18 cellular contexts compared by ENCODE assay signal in the genomic region with DNA sequence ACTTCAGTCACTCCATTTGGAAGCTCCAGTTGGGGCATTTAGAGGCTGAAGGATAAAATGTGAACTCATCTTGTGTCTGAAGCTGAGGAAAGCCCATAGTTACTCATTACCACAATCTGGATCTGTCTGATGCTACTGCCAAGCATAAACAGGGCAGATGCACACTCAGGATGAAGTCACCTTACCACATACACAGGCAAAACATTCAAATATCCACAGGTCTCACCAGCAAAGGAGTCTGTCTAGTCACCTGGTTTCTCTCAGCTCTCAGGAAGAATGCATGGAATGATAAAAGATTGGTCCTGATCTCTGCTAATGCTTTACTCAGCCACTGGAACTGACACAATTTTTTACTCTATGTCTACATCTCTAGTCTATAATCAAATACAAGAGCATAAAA. TPM values are rescaled to one million over a fixed set of nuclear protein-coding genes. Genes with fewer than 3 reads are reported as not detected.
DNase-seq lines count a peak whose midpoint lies in the region; ATAC-seq, FAIRE-seq and TF ChIP-seq lines count a peak whose summit lies in the region.
"Had no signal": no experiment of that assay in that cellular context is flagged by ENCODE, and none has a peak within 500 bp of the region (broad histone marks: within the 10 kb centered on the region; RNA-seq: fewer than 3 reads in every experiment).

No MANE protein-coding gene starts in this region.

- no peak for TF ChIP-seq EP300 in HepG2 (IDR thresholded peaks at IDR 0.05; ENCODE audit: low read depth in 2 of 2, low read length in 2 of 2)
- no peak for TF ChIP-seq EP300 in HepG2 (CRISPR knock-in tag; IDR thresholded peaks at IDR 0.05; ENCODE audit: borderline replicate concordance)

- DNase-seq in ELR (ENCODE audit: low read depth): peak; percentile 93
- DNase-seq in NCI-H226: peak; percentile 83
- peak; percentile 96 for DNase-seq in epithelial cell of prostate (ENCODE audit: low read depth, low spot score)
- peak; percentile 80 for DNase-seq in non-pigmented ciliary epithelial cell (ENCODE audit: low read depth)
- DNase-seq in Peyer's patch: no peak
- DNase-seq in HepG2 (ENCODE audit: low spot score): no peak
- DNase-seq in stimulated activated naive B cell treated with anti-CD40 and anti-IgM and Interleukin-4, amounts not matched to agents 10 μg/mL and 1 μg/mL and 100 μg/mL, for 72 hours: no peak
- DNase-seq: activated naive CD8-positive, alpha-beta T cell treated with anti-CD3 and anti-CD28 coated beads, Interleukin-2, amount 10 ng/mL, durations not matched to agents 7 days and 5 days; dermis blood vessel endothelial cell; head of caudate nucleus; lower lobe of right lung; NCI-H1105 treated with DMSO at 0.1 percent for 48 hours; NCI-H446 treated with DMSO at 0.1 percent for 48 hours; nucleus accumbens had no signal

- no peak overlapping the region for H3K9ac ChIP-seq in HepG2 (ENCODE audit: insufficient read depth, low read depth, low read length)

- intact Hi-C loops in HepG2 (cut with micrococcal nuclease; ENCODE audit: unreplicated experiment): no loop called here

- TF ChIP-seq CTCF in Peyer's patch (IDR thresholded peaks at IDR 0.05): no peak
- no peak for TF ChIP-seq CTCF in HepG2 (CRISPR knock-in tag; IDR thresholded peaks at IDR 0.05)

- H3K9me3 ChIP-seq in Peyer's patch (no peaks in the 10 kb centered on the region), HepG2 (ENCODE audit: low read length) (no peaks in the 10 kb centered on the region)
- H3K9me3 ChIP-seq: lower lobe of right lung, tibial nerve had no signal

- H3K36me3 ChIP-seq in Peyer's patch: peaks cover 0 to 6% (median 0%) of the 10 kb centered on the region in 3 donors
- peaks cover 1 to 6% of the 10 kb centered on the region in 2 experiments; a peak in 1 of 5 replicates for H3K36me3 ChIP-seq in HepG2 (replicated peaks in 1 of 2; ENCODE audit: control insufficient read depth in 1 of 2, insufficient read depth in 2 of 2, low read length in 2 of 2)

- no peaks in the 10 kb centered on the region for H3K4me1 Mint-ChIP-seq in stimulated activated naive B cell treated with anti-CD40 and anti-IgM and Interleukin-4, amounts not matched to agents 10 μg/mL and 1 μg/mL and 100 μg/mL, for 72 hours
- H3K4me1 Mint-ChIP-seq: activated naive CD8-positive, alpha-beta T cell treated with anti-CD3 and anti-CD28 coated beads, Interleukin-2, amount 10 ng/mL, durations not matched to agents 7 days and 5 days; GM23338 had no signal

- no TSS peak for BruUV-seq in HepG2 (replicated peaks; lab: Mats Ljungman, UMichigan)

- ATAC-seq in HG02678 (IDR thresholded peaks at IDR 0.05; ENCODE audit: unreplicated experiment) (no peak), HepG2 (no peak)
- ATAC-seq in stimulated activated naive B cell treated with anti-CD40 and anti-IgM and Interleukin-4, amounts not matched to agents 10 μg/mL and 1 μg/mL and 100 μg/mL, for 72 hours (replicated peaks): no peak
- ATAC-seq: GM23338, lower lobe of right lung had no signal

- no peaks in the 10 kb centered on the region for H4K20me1 ChIP-seq in HepG2 (ENCODE audit: insufficient read depth, low read length)

- H3K4me3 ChIP-seq in Peyer's patch: no peak overlapping the region
- H3K4me3 ChIP-seq in HepG2 (replicated peaks in 1 of 3; ENCODE audit: insufficient read depth in 1 of 3, low read depth in 2 of 3, low read length in 3 of 3): no peak overlapping the region
- H3K4me3 ChIP-seq: GM23338, lower lobe of right lung, tibial nerve had no signal

- TF ChIP-seq POLR2A in Peyer's patch (IDR thresholded peaks at IDR 0.05) (no peak), HepG2 (IDR thresholded peaks at IDR 0.05; ENCODE audit: insufficient read depth in 1 of 2, low read depth in 2 of 2, low read length in 2 of 2) (no peak)

- CTCF ChIA-PET in HepG2 (lab: Yijun Ruan, JAX; ENCODE audit: low intra/inter-chr PET ratio, low total read pairs): no interaction called here

- TF ChIP-seq RAD21 in HepG2 (CRISPR knock-in tag; IDR thresholded peaks at IDR 0.05): no peak

- no peaks in the 10 kb centered on the region for H3K79me2 ChIP-seq in HepG2 (ENCODE audit: insufficient read depth, low read length)

- H2AFZ ChIP-seq in HepG2 (ENCODE audit: low read length): no peak overlapping the region
- H2AFZ ChIP-seq: GM23338 had no signal

- H3K27me3 ChIP-seq in Peyer's patch: no peaks in the 10 kb centered on the region
- H3K27me3 ChIP-seq in HepG2 (ENCODE audit: control insufficient read depth in 1 of 2, insufficient read depth in 2 of 2, low read length in 2 of 2): no peaks in the 10 kb centered on the region
- H3K27me3 ChIP-seq: tibial nerve had no signal

- no peaks in the 10 kb centered on the region for H3K27me3 Mint-ChIP-seq in stimulated activated naive B cell treated with anti-CD40 and anti-IgM and Interleukin-4, amounts not matched to agents 10 μg/mL and 1 μg/mL and 100 μg/mL, for 72 hours
- H3K27me3 Mint-ChIP-seq: activated naive CD8-positive, alpha-beta T cell treated with anti-CD3 and anti-CD28 coated beads, Interleukin-2, amount 10 ng/mL, durations not matched to agents 7 days and 5 days had no signal

- POLR2A ChIA-PET in HepG2 (lab: Yijun Ruan, JAX): no interaction called here

- peaks cover 16 to 26% of the 10 kb centered on the region in 2 donors for H3K36me3 Mint-ChIP-seq in stimulated activated naive B cell treated with anti-CD40 and anti-IgM and Interleukin-4, amounts not matched to agents 10 μg/mL and 1 μg/mL and 100 μg/mL, for 72 hours
- H3K36me3 Mint-ChIP-seq: activated naive CD8-positive, alpha-beta T cell treated with anti-CD3 and anti-CD28 coated beads, Interleukin-2, amount 10 ng/mL, durations not matched to agents 7 days and 5 days had no signal

- no peak for FAIRE-seq in HepG2 (lab: Jason Lieb, UNC)
- FAIRE-seq: HTR-8/SVneo had no signal

- in situ Hi-C loops in HepG2 (cut with HindIII; ENCODE audit: extremely low pct_ligation_motif_present, low pct_unique_long_range_greater_than_20kb): no loop called here

- no peak overlapping the region for H3K4me2 ChIP-seq in HepG2 (ENCODE audit: low read depth, low read length)
- H3K4me2 ChIP-seq: GM23338 had no signal

- H3K4me1 ChIP-seq in Peyer's patch: no peaks in the 10 kb centered on the region
- H3K4me1 ChIP-seq in HepG2 (ENCODE audit: insufficient read depth, low read length): peaks cover 2% of the 10 kb centered on the region; the same call in 1 of the 2 replicates
- H3K4me1 ChIP-seq: lower lobe of right lung, tibial nerve had no signal

- H3K4me3 Mint-ChIP-seq in stimulated activated naive B cell treated with anti-CD40 and anti-IgM and Interleukin-4, amounts not matched to agents 10 μg/mL and 1 μg/mL and 100 μg/mL, for 72 hours: no peak overlapping the region
- H3K4me3 Mint-ChIP-seq: activated naive CD8-positive, alpha-beta T cell treated with anti-CD3 and anti-CD28 coated beads, Interleukin-2, amount 10 ng/mL, durations not matched to agents 7 days and 5 days; GM23338 had no signal

- H3K9me3 Mint-ChIP-seq in stimulated activated naive B cell treated with anti-CD40 and anti-IgM and Interleukin-4, amounts not matched to agents 10 μg/mL and 1 μg/mL and 100 μg/mL, for 72 hours: no peaks in the 10 kb centered on the region
- H3K9me3 Mint-ChIP-seq: activated naive CD8-positive, alpha-beta T cell treated with anti-CD3 and anti-CD28 coated beads, Interleukin-2, amount 10 ng/mL, durations not matched to agents 7 days and 5 days; GM23338 had no signal

- no peak overlapping the region for H3K27ac Mint-ChIP-seq in stimulated activated naive B cell treated with anti-CD40 and anti-IgM and Interleukin-4, amounts not matched to agents 10 μg/mL and 1 μg/mL and 100 μg/mL, for 72 hours
- H3K27ac Mint-ChIP-seq: activated naive CD8-positive, alpha-beta T cell treated with anti-CD3 and anti-CD28 coated beads, Interleukin-2, amount 10 ng/mL, durations not matched to agents 7 days and 5 days; GM23338 had no signal

- peak overlapping the region; percentile 54 for H3K27ac ChIP-seq in epithelial cell of prostate
- no peak overlapping the region for H3K27ac ChIP-seq in Peyer's patch
- H3K27ac ChIP-seq in HepG2 (ENCODE audit: extremely low read length, insufficient read depth, low read length): no peak overlapping the region
- H3K27ac ChIP-seq: lower lobe of right lung, tibial nerve had no signal

RNA-seq across cellular contexts. Expression of gene ODAPH, which starts 13.0 kb away (rescaled TPM):
- total RNA-seq in Peyer's patch: not detected
- not detected in 2 replicates for total RNA-seq in HepG2 (2016; rRNA removed; fragmentation: Illumina TruSeq; extraction: Trizol)
- total RNA-seq in HepG2 (2016; cell fraction: cytosol; rRNA removed; fragmentation: Illumina TruSeq; extraction: Trizol; ENCODE audit: low read depth): not detected in 2 replicates
- not detected in 2 replicates for total RNA-seq in HepG2 (2016; cell fraction: insoluble cytoplasmic fraction; rRNA removed; fragmentation: Illumina TruSeq; extraction: Trizol)
- not detected in 2 replicates for total RNA-seq in HepG2 (2016; cell fraction: membrane; rRNA removed; fragmentation: Illumina TruSeq; extraction: Trizol)
- not detected in 2 replicates for total RNA-seq in HepG2 (2016; cell fraction: nucleus; rRNA removed; fragmentation: Illumina TruSeq; extraction: Trizol)
- 0.50 TPM in 1 of 2 replicates, not detected in the other for polyA plus RNA-seq in HepG2 (2011; rRNA removed)
- polyA plus RNA-seq in HepG2 (2011; cell fraction: cytosol; rRNA removed): not detected in 2 replicates
- polyA plus RNA-seq in HepG2 (2011; cell fraction: nucleus; rRNA removed): not detected in 2 replicates
- 0.20 TPM in 1 of 2 replicates, not detected in the other for polyA plus RNA-seq in HepG2 (2012)
- not detected in 2 replicates for polyA plus RNA-seq in HepG2 (2016; cell fraction: cytosol; fragmentation: Illumina TruSeq; extraction: Trizol; ENCODE audit: low read depth)
- polyA plus RNA-seq in HepG2 (2016; cell fraction: insoluble cytoplasmic fraction; fragmentation: Illumina TruSeq; extraction: Trizol; ENCODE audit: low read depth): not detected in 2 replicates
- polyA plus RNA-seq in HepG2 (2016; cell fraction: membrane; fragmentation: Illumina TruSeq; extraction: Trizol; ENCODE audit: low read depth): not detected in 2 replicates
- polyA plus RNA-seq in HepG2 (2016; cell fraction: nucleus; fragmentation: Illumina TruSeq; extraction: Trizol; ENCODE audit: insufficient read depth, low read depth): not detected in 2 replicates
- polyA minus RNA-seq in HepG2 (2011; rRNA and poly(A)+ RNA removed; ENCODE audit: low replicate concordance): not detected in 2 replicates
- polyA minus RNA-seq in HepG2 (2011; cell fraction: cytosol; rRNA and poly(A)+ RNA removed): not detected in 2 replicates
- not detected in 2 replicates for polyA minus RNA-seq in HepG2 (2011; cell fraction: nucleus; rRNA and poly(A)+ RNA removed)
- total RNA-seq: dermis blood vessel endothelial cell, GM23338, lower lobe of right lung, tibial nerve had no signal
- polyA plus RNA-seq: GM23338 had no signal

RNA-seq across cellular contexts. Expression of gene THAP6, which starts 28.6 kb away (rescaled TPM):
- total RNA-seq in Peyer's patch (10 to 100 TPM; 24.5 to 71.8 (median 28.1) TPM), HepG2 (2016; rRNA removed; fragmentation: Illumina TruSeq; extraction: Trizol) (9.3 and 10.6 TPM in 2 replicates)
- 1.7 and 1.8 TPM in 2 replicates for total RNA-seq in HepG2 (2016; cell fraction: cytosol; rRNA removed; fragmentation: Illumina TruSeq; extraction: Trizol; ENCODE audit: low read depth)
- total RNA-seq in HepG2 (2016; cell fraction: insoluble cytoplasmic fraction; rRNA removed; fragmentation: Illumina TruSeq; extraction: Trizol): 8.6 and 13.2 TPM in 2 replicates
- 5.3 and 6.3 TPM in 2 replicates for total RNA-seq in HepG2 (2016; cell fraction: membrane; rRNA removed; fragmentation: Illumina TruSeq; extraction: Trizol)
- 17.5 and 22.6 TPM in 2 replicates for total RNA-seq in HepG2 (2016; cell fraction: nucleus; rRNA removed; fragmentation: Illumina TruSeq; extraction: Trizol)
- 14.4 and 14.7 TPM in 2 replicates for polyA plus RNA-seq in HepG2 (2011; rRNA removed)
- polyA plus RNA-seq in HepG2 (2011; cell fraction: cytosol; rRNA removed): 3.2 and 3.9 TPM in 2 replicates
- 20.7 and 26.6 TPM in 2 replicates for polyA plus RNA-seq in HepG2 (2011; cell fraction: nucleus; rRNA removed)
- 8.7 and 8.8 TPM in 2 replicates for polyA plus RNA-seq in HepG2 (2012)
- 1.7 and 1.9 TPM in 2 replicates for polyA plus RNA-seq in HepG2 (2016; cell fraction: cytosol; fragmentation: Illumina TruSeq; extraction: Trizol; ENCODE audit: low read depth)
- polyA plus RNA-seq in HepG2 (2016; cell fraction: insoluble cytoplasmic fraction; fragmentation: Illumina TruSeq; extraction: Trizol; ENCODE audit: low read depth): 7.0 and 7.6 TPM in 2 replicates
- polyA plus RNA-seq in HepG2 (2016; cell fraction: membrane; fragmentation: Illumina TruSeq; extraction: Trizol; ENCODE audit: low read depth): 3.2 and 3.3 TPM in 2 replicates
- polyA plus RNA-seq in HepG2 (2016; cell fraction: nucleus; fragmentation: Illumina TruSeq; extraction: Trizol; ENCODE audit: insufficient read depth, low read depth): 19.8 and 22.2 TPM in 2 replicates
- polyA minus RNA-seq in HepG2 (2011; rRNA and poly(A)+ RNA removed; ENCODE audit: low replicate concordance): 6.8 and 8.8 TPM in 2 replicates
- polyA minus RNA-seq in HepG2 (2011; cell fraction: cytosol; rRNA and poly(A)+ RNA removed): 5.9 and 6.3 TPM in 2 replicates
- polyA minus RNA-seq in HepG2 (2011; cell fraction: nucleus; rRNA and poly(A)+ RNA removed): 49.4 and 58.6 TPM in 2 replicates

RNA-seq across cellular contexts. Expression of gene RCHY1, which starts 28.6 kb away (rescaled TPM):
- total RNA-seq in Peyer's patch (10 to 100 TPM; 10.5 to 35.5 (median 20.0) TPM), HepG2 (2016; rRNA removed; fragmentation: Illumina TruSeq; extraction: Trizol) (30.5 and 42.6 TPM in 2 replicates)
- total RNA-seq in HepG2 (2016; cell fraction: cytosol; rRNA removed; fragmentation: Illumina TruSeq; extraction: Trizol; ENCODE audit: low read depth): 8.6 and 10.4 TPM in 2 replicates
- total RNA-seq in HepG2 (2016; cell fraction: insoluble cytoplasmic fraction; rRNA removed; fragmentation: Illumina TruSeq; extraction: Trizol): 29.9 and 42.5 TPM in 2 replicates
- 18.6 and 21.8 TPM in 2 replicates for total RNA-seq in HepG2 (2016; cell fraction: membrane; rRNA removed; fragmentation: Illumina TruSeq; extraction: Trizol)
- 18.1 and 19.9 TPM in 2 replicates for total RNA-seq in HepG2 (2016; cell fraction: nucleus; rRNA removed; fragmentation: Illumina TruSeq; extraction: Trizol)
- 14.6 and 19.9 TPM in 2 replicates for polyA plus RNA-seq in HepG2 (2011; rRNA removed)
- polyA plus RNA-seq in HepG2 (2011; cell fraction: cytosol; rRNA removed): 9.2 and 15.7 TPM in 2 replicates
- 5.9 and 8.6 TPM in 2 replicates for polyA plus RNA-seq in HepG2 (2011; cell fraction: nucleus; rRNA removed)
- 22.4 and 27.0 TPM in 2 replicates for polyA plus RNA-seq in HepG2 (2012)
- 10.5 and 12.8 TPM in 2 replicates for polyA plus RNA-seq in HepG2 (2016; cell fraction: cytosol; fragmentation: Illumina TruSeq; extraction: Trizol; ENCODE audit: low read depth)
- polyA plus RNA-seq in HepG2 (2016; cell fraction: insoluble cytoplasmic fraction; fragmentation: Illumina TruSeq; extraction: Trizol; ENCODE audit: low read depth): 41.6 and 44.8 TPM in 2 replicates
- 17.8 and 18.6 TPM in 2 replicates for polyA plus RNA-seq in HepG2 (2016; cell fraction: membrane; fragmentation: Illumina TruSeq; extraction: Trizol; ENCODE audit: low read depth)
- 23.2 and 25.5 TPM in 2 replicates for polyA plus RNA-seq in HepG2 (2016; cell fraction: nucleus; fragmentation: Illumina TruSeq; extraction: Trizol; ENCODE audit: insufficient read depth, low read depth)
- 4.7 and 5.4 TPM in 2 replicates for polyA minus RNA-seq in HepG2 (2011; rRNA and poly(A)+ RNA removed; ENCODE audit: low replicate concordance)
- polyA minus RNA-seq in HepG2 (2011; cell fraction: cytosol; rRNA and poly(A)+ RNA removed): 5.6 and 8.5 TPM in 2 replicates
- 28.8 and 29.8 TPM in 2 replicates for polyA minus RNA-seq in HepG2 (2011; cell fraction: nucleus; rRNA and poly(A)+ RNA removed)

Comparison
In these comparisons a context has a peak if more than half of its experiments do, and no peak if none do; other contexts are left out.
1. DNase-seq: peak in ELR (single experiment), NCI-H226 (single experiment), epithelial cell of prostate (single experiment) and non-pigmented ciliary epithelial cell (single experiment); none in Peyer's patch (0 of 3), HepG2 (single experiment) and stimulated activated naive B cell treated with anti-CD40 and anti-IgM and Interleukin-4, amounts not matched to agents 10 μg/mL and 1 μg/mL and 100 μg/mL, for 72 hours (single experiment).